ENCODE assay signal across 10 cellular contexts in the genomic region with DNA sequence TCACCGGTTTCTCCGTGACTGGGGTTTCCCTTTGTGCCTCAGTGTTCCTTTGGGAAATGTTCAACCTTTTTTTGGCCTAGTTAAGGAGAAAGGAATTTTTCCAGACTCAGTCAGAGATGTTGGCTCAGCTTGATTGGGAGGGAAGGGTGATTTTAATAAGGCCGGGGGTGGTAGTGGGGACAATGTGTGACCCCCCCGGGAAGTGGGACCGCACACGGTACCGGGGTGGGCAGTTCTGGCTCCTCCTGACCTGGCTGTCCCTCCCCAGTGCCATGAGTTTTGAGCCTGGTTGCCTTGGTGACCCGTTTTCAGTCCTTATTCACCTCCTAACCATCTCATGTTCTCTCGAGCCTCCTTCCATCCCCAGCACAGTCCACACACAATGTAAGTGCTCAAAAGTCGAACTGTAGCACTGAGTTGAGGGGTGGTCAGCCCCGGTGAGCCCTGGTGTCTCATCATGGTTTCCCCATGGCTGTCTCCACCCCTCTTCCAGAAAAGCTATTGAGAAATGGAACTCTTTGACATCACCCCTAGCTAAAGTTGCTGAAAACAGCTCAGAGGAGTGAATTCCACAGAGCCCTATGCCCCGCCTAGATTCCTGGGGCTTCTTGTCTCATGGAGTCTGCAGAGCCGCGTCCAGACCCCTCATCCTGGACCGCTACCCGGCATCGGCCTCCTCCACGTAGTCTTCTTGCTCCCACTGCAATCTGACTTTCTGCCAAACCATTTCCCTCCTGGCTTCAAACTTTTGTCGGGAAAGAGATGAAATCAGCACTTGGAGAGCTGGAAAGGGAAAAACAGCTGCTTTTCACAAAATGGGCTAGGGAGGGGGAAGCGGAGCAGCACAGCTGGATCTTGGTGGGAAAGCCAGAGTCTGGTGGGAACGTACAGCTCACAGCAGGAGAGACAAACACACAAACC.
DNase-seq lines count a peak whose midpoint lies in the region; ATAC-seq, FAIRE-seq and TF ChIP-seq lines count a peak whose summit lies in the region.
"Had no signal": no experiment of that assay in that cellular context is flagged by ENCODE, and none has a peak within 500 bp of the region (broad histone marks: within the 10 kb centered on the region; RNA-seq: fewer than 3 reads in every experiment).

No MANE protein-coding gene starts in this region.

- no peak for ATAC-seq in SK-N-SH treated with all-trans-retinoic acid at 6 μM for 48 hours

- POLR2A ChIA-PET in CD4-positive, alpha-beta memory T cell (lab: Charles Lee; ENCODE audit: partially characterized antibody), result no interaction called here

- H2AFZ ChIP-seq in astrocyte (ENCODE audit: low read depth, low read length), result peak overlapping the region; percentile 3

- H3K27me3 ChIP-seq in astrocyte (ENCODE audit: insufficient read depth, low read length) (no peaks in the 10 kb centered on the region), right atrium auricular region (no peaks in the 10 kb centered on the region), rectal smooth muscle tissue (ENCODE audit: control insufficient read depth, insufficient read depth, low read length) (no peaks in the 10 kb centered on the region)
- no peaks in the 10 kb centered on the region for H3K27me3 ChIP-seq in CD4-positive, alpha-beta memory T cell (ENCODE audit: insufficient read depth, low read length)

- H3K4me1 Mint-ChIP-seq in astrocyte (ENCODE audit: low read depth, unreplicated experiment), result peaks cover 21% of the 10 kb centered on the region
- H3K4me1 Mint-ChIP-seq in progenitor cell of endocrine pancreas (ENCODE audit: low read depth), result no peaks in the 10 kb centered on the region
- peaks cover 0 to 1% (median 0%) of the 10 kb centered on the region in 4 donors for H3K4me1 Mint-ChIP-seq in CD4-positive, alpha-beta memory T cell
- H3K4me1 Mint-ChIP-seq: CD8-positive, alpha-beta memory T cell had no signal

- H3K4me1 ChIP-seq in astrocyte (ENCODE audit: insufficient read depth, low read length) (peaks cover 46% of the 10 kb centered on the region), right atrium auricular region (peaks cover 3 to 32% of the 10 kb centered on the region in 2 donors), rectal smooth muscle tissue (ENCODE audit: control insufficient read depth, insufficient read depth, low read length) (peaks cover 3% of the 10 kb centered on the region)
- H3K4me1 ChIP-seq in CD4-positive, alpha-beta memory T cell (ENCODE audit: insufficient read depth, low read length), result no peaks in the 10 kb centered on the region

- H3K27ac Mint-ChIP-seq in astrocyte (ENCODE audit: unreplicated experiment) (peak overlapping the region; percentile 81), progenitor cell of endocrine pancreas (no peak overlapping the region)
- H3K27ac Mint-ChIP-seq in CD4-positive, alpha-beta memory T cell, result no peak overlapping the region
- H3K27ac Mint-ChIP-seq: CD8-positive, alpha-beta memory T cell had no signal

- peak overlapping the region; percentile 53 for H3K27ac ChIP-seq in astrocyte (ENCODE audit: low read depth, low read length)
- H3K27ac ChIP-seq in right atrium auricular region, result peak overlapping the region; percentile 80 to 90
- peak overlapping the region; percentile 83 for H3K27ac ChIP-seq in rectal smooth muscle tissue (ENCODE audit: low read depth, low read length)
- H3K27ac ChIP-seq in CD4-positive, alpha-beta memory T cell (ENCODE audit: low read depth, low read length), result no peak overlapping the region

- intact Hi-C loops in CD4-positive, alpha-beta memory T cell (cut with micrococcal nuclease), result no loop called here

- H4K20me1 ChIP-seq in astrocyte (ENCODE audit: insufficient read depth, low read length), result no peaks in the 10 kb centered on the region

- CTCF ChIA-PET in CD4-positive, alpha-beta memory T cell (lab: Charles Lee; ENCODE audit: partially characterized antibody), result no interaction called here

- peak overlapping the region; percentile 60 for H3K4me2 ChIP-seq in astrocyte (ENCODE audit: low read length)

- H3K4me3 ChIP-seq in AG10803 (ENCODE audit: low read length), result peak overlapping the region; percentile 42
- no peak overlapping the region for H3K4me3 ChIP-seq in astrocyte (ENCODE audit: insufficient read depth, low read depth, low read length)
- no peak overlapping the region for H3K4me3 ChIP-seq in right atrium auricular region
- H3K4me3 ChIP-seq in rectal smooth muscle tissue (ENCODE audit: low read length), result no peak overlapping the region
- no peak overlapping the region for H3K4me3 ChIP-seq in CD4-positive, alpha-beta memory T cell (ENCODE audit: low read length in 2 of 2)

- TF ChIP-seq CTCF in AG10803 (conservative IDR thresholded peaks at IDR 0.05; ENCODE audit: low read length) (no peak), astrocyte (IDR thresholded peaks at IDR 0.05; ENCODE audit: insufficient read depth, low read depth, low read length) (no peak), right atrium auricular region (IDR thresholded peaks at IDR 0.05) (no peak), progenitor cell of endocrine pancreas (IDR thresholded peaks at IDR 0.05; ENCODE audit: unreplicated experiment) (no peak)

- no peak overlapping the region for H3K4me3 Mint-ChIP-seq in astrocyte (ENCODE audit: unreplicated experiment)
- no peak overlapping the region for H3K4me3 Mint-ChIP-seq in progenitor cell of endocrine pancreas (ENCODE audit: low read depth)
- no peak overlapping the region for H3K4me3 Mint-ChIP-seq in CD4-positive, alpha-beta memory T cell
- H3K4me3 Mint-ChIP-seq: CD8-positive, alpha-beta memory T cell had no signal

- no peaks in the 10 kb centered on the region for H3K79me2 ChIP-seq in astrocyte (ENCODE audit: insufficient read depth, low read length)

- H3K9me3 ChIP-seq in astrocyte (ENCODE audit: insufficient read depth, low read depth, low read length), result no peaks in the 10 kb centered on the region
- no peaks in the 10 kb centered on the region for H3K9me3 ChIP-seq in right atrium auricular region
- H3K9me3 ChIP-seq in CD4-positive, alpha-beta memory T cell (ENCODE audit: control insufficient read depth in 1 of 2, low read length in 2 of 2), result no peaks in the 10 kb centered on the region

- H3K36me3 ChIP-seq in astrocyte (ENCODE audit: insufficient read depth, low read length) (no peaks in the 10 kb centered on the region), right atrium auricular region (no peaks in the 10 kb centered on the region), rectal smooth muscle tissue (ENCODE audit: control insufficient read depth, insufficient read depth, low read length) (no peaks in the 10 kb centered on the region)
- no peaks in the 10 kb centered on the region for H3K36me3 ChIP-seq in CD4-positive, alpha-beta memory T cell (ENCODE audit: insufficient read depth, low read length)

- no peak for FAIRE-seq in astrocyte (lab: Jason Lieb, UNC)

- peak overlapping the region; percentile 41 for H3K9ac ChIP-seq in astrocyte (ENCODE audit: low read length)
- no peak overlapping the region for H3K9ac ChIP-seq in rectal smooth muscle tissue (ENCODE audit: low read length)

- DNase-seq in AG10803 (ENCODE audit: low read depth) (peak; percentile 97), astrocyte (ENCODE audit: low read depth) (peak; percentile 95), right atrium auricular region (ENCODE audit: low spot score) (peak; percentile 91), NCI-H2171 (lab: John Stamatoyannopoulos, UW) (no peak), progenitor cell of endocrine pancreas (ENCODE audit: low spot score, unreplicated experiment) (no peak)
- no peak for DNase-seq in CD4-positive, alpha-beta memory T cell
- DNase-seq: activated CD4-positive, alpha-beta T cell treated with anti-CD3 and anti-CD28 coated beads, Interleukin-2, amount 50 U/mL, for 4 hours; CD8-positive, alpha-beta memory T cell had no signal

- H3K36me3 Mint-ChIP-seq in astrocyte (ENCODE audit: low read depth, unreplicated experiment), result no peaks in the 10 kb centered on the region
- H3K36me3 Mint-ChIP-seq in progenitor cell of endocrine pancreas (ENCODE audit: insufficient read depth), result no peaks in the 10 kb centered on the region
- H3K36me3 Mint-ChIP-seq in CD4-positive, alpha-beta memory T cell, result peaks cover 0 to 3% of the 10 kb centered on the region in 2 donors
- H3K36me3 Mint-ChIP-seq: CD8-positive, alpha-beta memory T cell had no signal

- H3K9me3 Mint-ChIP-seq in astrocyte (ENCODE audit: unreplicated experiment) (no peaks in the 10 kb centered on the region), progenitor cell of endocrine pancreas (ENCODE audit: low read depth) (no peaks in the 10 kb centered on the region)
- H3K9me3 Mint-ChIP-seq in CD4-positive, alpha-beta memory T cell, result peaks cover 0 to 2% (median 0%) of the 10 kb centered on the region in 8 donors
- H3K9me3 Mint-ChIP-seq: CD8-positive, alpha-beta memory T cell had no signal

- H3K27me3 Mint-ChIP-seq in astrocyte (ENCODE audit: low read depth, unreplicated experiment) (no peaks in the 10 kb centered on the region), progenitor cell of endocrine pancreas (peaks cover 8% of the 10 kb centered on the region)
- H3K27me3 Mint-ChIP-seq in CD4-positive, alpha-beta memory T cell, result peaks cover 0 to 2% of the 10 kb centered on the region in 2 donors

TF ChIP-seq in SK-N-SH treated with all-trans-retinoic acid at 6 μM for 48 hours, 23 proteins besides CTCF, POLR2A, EP300 and RAD21:
- no peak for TF ChIP-seq ZFP30 (CRISPR knock-in tag; IDR thresholded peaks at IDR 0.05)
- TF ChIP-seq ZFP3 (CRISPR knock-in tag; IDR thresholded peaks at IDR 0.05), result no peak
- TF ChIP-seq, protein P1, sequence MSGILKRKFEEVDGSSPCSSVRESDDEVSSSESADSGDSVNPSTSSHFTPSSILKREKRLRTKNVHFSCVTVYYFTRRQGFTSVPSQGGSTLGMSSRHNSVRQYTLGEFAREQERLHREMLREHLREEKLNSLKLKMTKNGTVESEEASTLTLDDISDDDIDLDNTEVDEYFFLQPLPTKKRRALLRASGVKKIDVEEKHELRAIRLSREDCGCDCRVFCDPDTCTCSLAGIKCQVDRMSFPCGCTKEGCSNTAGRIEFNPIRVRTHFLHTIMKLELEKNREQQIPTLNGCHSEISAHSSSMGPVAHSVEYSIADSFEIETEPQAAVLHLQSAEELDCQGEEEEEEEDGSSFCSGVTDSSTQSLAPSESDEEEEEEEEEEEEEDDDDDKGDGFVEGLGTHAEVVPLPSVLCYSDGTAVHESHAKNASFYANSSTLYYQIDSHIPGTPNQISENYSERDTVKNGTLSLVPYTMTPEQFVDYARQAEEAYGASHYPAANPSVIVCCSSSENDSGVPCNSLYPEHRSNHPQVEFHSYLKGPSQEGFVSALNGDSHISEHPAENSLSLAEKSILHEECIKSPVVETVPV (CRISPR knock-in tag; IDR thresholded peaks at IDR 0.05), result no peak
- TF ChIP-seq ZNF70 (CRISPR knock-in tag; IDR thresholded peaks at IDR 0.05), result no peak
- no peak for TF ChIP-seq ZNF565 (CRISPR knock-in tag; conservative IDR thresholded peaks at IDR 0.05; ENCODE audit: low read depth)
- TF ChIP-seq ARNTL (CRISPR knock-in tag; IDR thresholded peaks at IDR 0.05; ENCODE audit: borderline replicate concordance, low read depth), result no peak
- TF ChIP-seq ISL1 (CRISPR knock-in tag; IDR thresholded peaks at IDR 0.05), result no peak
- TF ChIP-seq SNAI2 (CRISPR knock-in tag; IDR thresholded peaks at IDR 0.05), result no peak
TF ChIP-seq in SK-N-SH treated with all-trans-retinoic acid at 6 μM for 48 hours: peak in this region for 0.

Comparison
In these comparisons a context has a peak if more than half of its experiments do, and no peak if none do; other contexts are left out.
1. DNase-seq: peak in AG10803 (single experiment), astrocyte (single experiment) and right atrium auricular region (single experiment); none in NCI-H2171 (single experiment), progenitor cell of endocrine pancreas (single experiment) and CD4-positive, alpha-beta memory T cell (0 of 5).